In the genomic region with DNA sequence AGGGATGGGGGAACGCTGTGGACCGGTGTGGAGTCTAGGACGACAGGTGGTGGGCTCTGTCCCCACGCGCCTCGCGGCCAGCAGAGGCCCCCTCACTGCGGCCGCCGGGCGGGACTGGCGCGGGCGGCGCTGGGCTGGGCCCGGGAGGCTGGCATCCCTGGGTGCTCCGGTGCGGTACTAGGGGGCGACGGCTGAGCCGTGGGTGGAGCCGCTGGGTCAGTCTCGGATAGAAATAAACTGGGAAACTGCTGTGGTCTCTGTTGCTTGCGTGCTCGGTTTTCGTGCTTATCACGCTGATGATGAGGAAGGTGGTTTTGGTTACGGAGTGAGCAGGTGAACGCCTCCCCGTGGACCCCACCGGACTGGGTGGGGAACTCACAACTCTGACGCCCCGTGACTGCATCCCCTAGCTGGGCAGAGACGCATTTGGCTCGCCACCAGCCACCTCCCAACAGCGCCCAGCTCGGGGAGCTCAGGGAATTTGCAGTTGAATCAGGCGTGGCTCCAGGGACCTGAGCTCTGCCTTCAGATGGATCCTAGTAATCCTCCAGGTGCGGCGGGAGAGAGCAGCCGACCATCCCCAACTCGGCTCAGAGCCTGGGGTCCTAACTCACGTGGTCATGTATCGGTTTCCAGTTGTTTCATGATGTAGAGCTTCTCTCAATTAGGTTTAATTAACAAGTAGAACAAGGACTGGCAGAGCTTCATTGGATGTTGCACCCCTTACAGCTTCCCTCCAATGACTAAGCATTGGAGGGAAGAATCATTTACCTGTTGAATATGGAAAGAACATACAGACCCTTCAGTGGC, we compare ENCODE assay signal across 9 cellular contexts. TPM values are rescaled to one million over a fixed set of nuclear protein-coding genes. Genes with fewer than 3 reads are reported as not detected.
DNase-seq lines count a peak whose midpoint lies in the region; ATAC-seq and TF ChIP-seq lines count a peak whose summit lies in the region.
"Had no signal": no experiment of that assay in that cellular context is flagged by ENCODE, and none has a peak within 500 bp of the region (broad histone marks: within the 10 kb centered on the region; RNA-seq: fewer than 3 reads in every experiment).

No MANE protein-coding gene starts in this region.

- peaks cover 4% of the 10 kb centered on the region for H3K4me1 ChIP-seq in psoas muscle

- no peaks in the 10 kb centered on the region for H3K9me3 Mint-ChIP-seq in activated naive CD8-positive, alpha-beta T cell treated with anti-CD3 and anti-CD28 coated beads for 36 hours

- no peak overlapping the region for H3K27ac Mint-ChIP-seq in activated naive CD8-positive, alpha-beta T cell treated with anti-CD3 and anti-CD28 coated beads for 36 hours

- intact Hi-C loops in psoas muscle (cut with DNase I), result no loop called here

- no peaks in the 10 kb centered on the region for H3K9me3 ChIP-seq in psoas muscle

- whole genome bisulfite sequencing in psoas muscle, 3 donors, result 4 to 7% (median 5%) methylated on average over 44 of the region's 44 CpGs

- peaks cover 52% of the 10 kb centered on the region for H3K27me3 Mint-ChIP-seq in activated naive CD8-positive, alpha-beta T cell treated with anti-CD3 and anti-CD28 coated beads for 36 hours

- no peaks in the 10 kb centered on the region for H3K36me3 ChIP-seq in psoas muscle (ENCODE audit: insufficient read depth in 1 of 2, low read depth in 1 of 2)

- H3K36me3 Mint-ChIP-seq in activated naive CD8-positive, alpha-beta T cell treated with anti-CD3 and anti-CD28 coated beads for 36 hours, result peaks cover under 1% of the 10 kb centered on the region

- no peak for TF ChIP-seq CTCF in psoas muscle (IDR thresholded peaks at IDR 0.05)

- H3K4me3 Mint-ChIP-seq in activated naive CD8-positive, alpha-beta T cell treated with anti-CD3 and anti-CD28 coated beads for 36 hours, result peak overlapping the region; percentile 52

- H3K4me3 ChIP-seq in psoas muscle, result peak overlapping the region; percentile 58

- no peak overlapping the region for H3K27ac ChIP-seq in psoas muscle

- peaks cover 3 to 22% (median 4%) of the 10 kb centered on the region in 3 donors for H3K27me3 ChIP-seq in psoas muscle (ENCODE audit: insufficient read depth in 3 of 3, low read length in 2 of 3)

- peak; percentile 6 for DNase-seq in EH (ENCODE audit: low read depth)
- peak; percentile 46 for DNase-seq in NCI-H1436 (lab: John Stamatoyannopoulos, UW)
- DNase-seq in activated naive CD8-positive, alpha-beta T cell treated with anti-CD3 and anti-CD28 coated beads for 36 hours, result peak; percentile 17
- peak; percentile 21 for DNase-seq in hepatic stellate cell (ENCODE audit: low spot score)
- DNase-seq in psoas muscle, result no peak

- peaks cover 14% of the 10 kb centered on the region for H3K4me1 Mint-ChIP-seq in activated naive CD8-positive, alpha-beta T cell treated with anti-CD3 and anti-CD28 coated beads for 36 hours

- ATAC-seq in psoas muscle (peak in 2 of 4 donors; percentile 37 to 41), GM21367 (IDR thresholded peaks at IDR 0.05; ENCODE audit: unreplicated experiment) (no peak), GM18870 (IDR thresholded peaks at IDR 0.05; ENCODE audit: unreplicated experiment) (no peak), GM21619 (IDR thresholded peaks at IDR 0.05; ENCODE audit: unreplicated experiment) (no peak)

RNA-seq across cellular contexts. Expression of a gene that starts 32.1 kb away (rescaled TPM):
- 10 to 100 TPM; 21.1 to 24.4 TPM for total RNA-seq in activated naive CD8-positive, alpha-beta T cell treated with anti-CD3 and anti-CD28 coated beads for 36 hours
- total RNA-seq in psoas muscle, result 1 to 10 TPM; 1.6 to 3.8 (median 2.6) TPM
- polyA plus RNA-seq in psoas muscle, result 1 to 10 TPM; 3.9 to 7.2 (median 4.7) TPM

RNA-seq across cellular contexts. Expression of a gene that starts 38.4 kb away (rescaled TPM):
- not detected for total RNA-seq in activated naive CD8-positive, alpha-beta T cell treated with anti-CD3 and anti-CD28 coated beads for 36 hours
- not detected for total RNA-seq in psoas muscle
- under 1 TPM in 1 of 3 donors, not detected in 2; 0.04 TPM for polyA plus RNA-seq in psoas muscle
- total RNA-seq: renal cortical epithelial cell had no signal

Comparison
In these comparisons a context has a peak if more than half of its experiments do, and no peak if none do; other contexts are left out.
1. DNase-seq: peak in EH (single experiment), NCI-H1436 (single experiment), activated naive CD8-positive, alpha-beta T cell treated with anti-CD3 and anti-CD28 coated beads for 36 hours (single experiment) and hepatic stellate cell (single experiment); none in psoas muscle (0 of 2).
2. RNA of a gene that starts 32.1 kb away (total RNA-seq): 21.1 to 24.4 TPM in activated naive CD8-positive, alpha-beta T cell treated with anti-CD3 and anti-CD28 coated beads for 36 hours; 1.6 to 3.8 TPM in psoas muscle; every median in the first group is over 4 times any median in the second.